Comparison of ENCODE assay signal across 21 cellular contexts in the genomic region with DNA sequence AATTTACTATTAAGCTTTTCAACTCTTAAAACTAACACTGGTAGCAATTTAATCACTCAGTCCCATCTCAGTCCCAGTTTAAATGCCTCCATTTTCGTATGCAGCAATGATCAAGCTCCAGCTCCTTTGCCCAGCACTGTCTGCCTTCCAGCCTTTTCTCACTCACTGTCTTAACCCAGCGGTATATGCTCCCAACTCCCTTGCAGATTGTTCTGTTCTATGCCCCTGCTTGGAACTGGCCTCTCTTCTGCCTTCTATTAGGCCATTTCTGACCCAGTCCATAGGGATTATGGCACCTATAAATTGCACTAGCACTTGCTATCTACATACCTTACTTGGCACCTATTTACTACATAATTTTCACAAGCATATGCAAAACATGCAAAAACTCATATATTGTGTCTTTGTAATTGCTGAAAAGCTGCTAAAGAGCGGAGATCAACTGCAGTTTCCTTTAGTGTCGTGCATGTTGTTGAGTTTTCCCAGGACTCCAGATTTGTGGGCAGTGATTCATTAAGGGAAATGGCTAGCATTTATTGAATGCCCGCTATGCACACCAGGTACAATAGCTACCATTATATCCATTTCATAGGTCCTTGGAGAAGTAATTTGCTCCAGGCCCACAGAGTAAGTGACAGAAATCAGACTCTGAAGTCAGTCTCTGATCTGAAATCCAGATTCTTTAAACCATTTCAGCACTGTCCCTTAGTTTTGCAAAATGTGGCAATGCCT. TPM values are rescaled to one million over a fixed set of nuclear protein-coding genes. Genes with fewer than 3 reads are reported as not detected.
DNase-seq lines count a peak whose midpoint lies in the region; ATAC-seq lines count a peak whose summit lies in the region.
"Had no signal": no experiment of that assay in that cellular context is flagged by ENCODE, and none has a peak within 500 bp of the region (broad histone marks: within the 10 kb centered on the region; RNA-seq: fewer than 3 reads in every experiment).

No MANE protein-coding gene starts in this region.

- H3K36me3 ChIP-seq in trophoblast cell (ENCODE audit: control insufficient read depth in 1 of 2, insufficient read depth in 2 of 2, low read length in 2 of 2), result peaks cover 12 to 16% of the 10 kb centered on the region in 2 experiments

- H4K91ac ChIP-seq in trophoblast cell (ENCODE audit: low read depth, low read length), result no peak overlapping the region

- no peak overlapping the region for H3K14ac ChIP-seq in trophoblast cell (ENCODE audit: low read length)

- no peaks in the 10 kb centered on the region for H3K79me2 ChIP-seq in trophoblast cell (ENCODE audit: control insufficient read depth, insufficient read depth, low read length, poor library complexity)

- H3K4me1 Mint-ChIP-seq in activated naive CD4-positive, alpha-beta T cell treated with anti-CD3 and anti-CD28 coated beads, Interleukin-2, amount 10 ng/mL, durations not matched to agents 7 days and 5 days, result no peaks in the 10 kb centered on the region
- peaks cover 54 to 64% (median 63%) of the 10 kb centered on the region in 3 donors for H3K4me1 Mint-ChIP-seq in T-cell

- no peak overlapping the region for H3K4me3 ChIP-seq in trophoblast cell (ENCODE audit: low read depth, low read length)
- H3K4me3 ChIP-seq: suprapubic skin had no signal

- H3K27me3 Mint-ChIP-seq in activated naive CD4-positive, alpha-beta T cell treated with anti-CD3 and anti-CD28 coated beads, Interleukin-2, amount 10 ng/mL, durations not matched to agents 7 days and 5 days, result no peaks in the 10 kb centered on the region
- H3K27me3 Mint-ChIP-seq in T-cell, result no peaks in the 10 kb centered on the region

- H2AK5ac ChIP-seq in trophoblast cell (ENCODE audit: low read length), result no peak overlapping the region

- no peak overlapping the region for H2BK5ac ChIP-seq in trophoblast cell (ENCODE audit: low read depth, low read length, poor library complexity)

- no peak overlapping the region for H3K23ac ChIP-seq in trophoblast cell (ENCODE audit: low read length)

- H2BK12ac ChIP-seq in trophoblast cell (ENCODE audit: low read length), result no peak overlapping the region

- H4K12ac ChIP-seq in trophoblast cell (ENCODE audit: low read depth, low read length), result no peak overlapping the region

- no peak overlapping the region for H3K4me3 Mint-ChIP-seq in activated naive CD4-positive, alpha-beta T cell treated with anti-CD3 and anti-CD28 coated beads, Interleukin-2, amount 10 ng/mL, durations not matched to agents 7 days and 5 days
- H3K4me3 Mint-ChIP-seq in T-cell, result no peak overlapping the region

- H3K9me3 ChIP-seq in trophoblast cell (ENCODE audit: insufficient read depth, low read depth, low read length), result peaks cover 1% of the 10 kb centered on the region
- H3K9me3 ChIP-seq: SK-N-SH, suprapubic skin had no signal

- no peak overlapping the region for H3K18ac ChIP-seq in trophoblast cell (ENCODE audit: low read length)

- H3K79me1 ChIP-seq in trophoblast cell (ENCODE audit: low read length), result no peaks in the 10 kb centered on the region

- H3K4ac ChIP-seq in trophoblast cell (ENCODE audit: low read depth, low read length), result no peak overlapping the region

- WGBS in trophoblast cell (ENCODE audit: extremely low coverage, insufficient coverage, insufficient read length), result no CpG with 5 or more reads among the region's 5 CpGs

- no peak for DNase-seq in activated naive CD4-positive, alpha-beta T cell treated with anti-CD3 and anti-CD28 coated beads, Interleukin-2, amount 10 ng/mL, durations not matched to agents 7 days and 5 days
- no peak for DNase-seq in activated naive CD4-positive, alpha-beta T cell (lab: John Stamatoyannopoulos, UW)
- DNase-seq in T-cell, result no peak
- DNase-seq in dermis blood vessel endothelial cell, result peak; percentile 45
- DNase-seq in trophoblast cell, result peak; percentile 40 to 65
- DNase-seq in NCI-H69 (lab: John Stamatoyannopoulos, UW), result no peak
- DNase-seq: activated CD4-positive, alpha-beta T cell treated with anti-CD3 and anti-CD28 coated beads for 1 hour; C1 segment of cervical spinal cord; erythroblast; kidney glomerular epithelial cell; NCI-H1092; NCI-H2081; NK-92 treated with Interleukin-12 subunit alpha and Interleukin-12 subunit beta, amount 100 ng/mL, for 24 hours; SK-N-SH; T1000 had no signal

- no peak overlapping the region for H3K27ac ChIP-seq in trophoblast cell (ENCODE audit: low read depth, low read length)
- H3K27ac ChIP-seq: suprapubic skin had no signal

- no peaks in the 10 kb centered on the region for H3K27me3 ChIP-seq in trophoblast cell (ENCODE audit: insufficient read depth, low read length)
- H3K27me3 ChIP-seq: suprapubic skin had no signal

- no peak overlapping the region for H2BK120ac ChIP-seq in trophoblast cell (ENCODE audit: insufficient read depth, low read length, poor library complexity)

- POLR2A ChIA-PET in T-cell (lab: Charles Lee), result interaction anchor here in 1 of 2 donors (0.5 kb wide), 1 partner anchor 22 kb away, joined by 3 read pairs; no protein-coding TSS in a partner anchor

- H4K8ac ChIP-seq in trophoblast cell (ENCODE audit: low read depth, low read length), result no peak overlapping the region

- ATAC-seq in T-cell (replicated peaks in 1 of 4), result no peak
- no peak for ATAC-seq in HG03025 (IDR thresholded peaks at IDR 0.05; ENCODE audit: low FRiP score, unreplicated experiment)
- ATAC-seq in HG03378 (IDR thresholded peaks at IDR 0.05; ENCODE audit: unreplicated experiment), result no peak

- peak overlapping the region; percentile 67 for H3K27ac Mint-ChIP-seq in activated naive CD4-positive, alpha-beta T cell treated with anti-CD3 and anti-CD28 coated beads, Interleukin-2, amount 10 ng/mL, durations not matched to agents 7 days and 5 days
- peak overlapping the region; percentile 50 to 67 for H3K27ac Mint-ChIP-seq in T-cell

- H2AFZ ChIP-seq in trophoblast cell (ENCODE audit: insufficient read depth, low read length, poor library complexity), result no peak overlapping the region

- no peak overlapping the region for H3K4me2 ChIP-seq in trophoblast cell (ENCODE audit: low read length)
- H3K4me2 ChIP-seq: SK-N-SH had no signal

- no peaks in the 10 kb centered on the region for H3K9me3 Mint-ChIP-seq in activated naive CD4-positive, alpha-beta T cell treated with anti-CD3 and anti-CD28 coated beads, Interleukin-2, amount 10 ng/mL, durations not matched to agents 7 days and 5 days
- no peaks in the 10 kb centered on the region for H3K9me3 Mint-ChIP-seq in T-cell

- H3K36me3 Mint-ChIP-seq in activated naive CD4-positive, alpha-beta T cell treated with anti-CD3 and anti-CD28 coated beads, Interleukin-2, amount 10 ng/mL, durations not matched to agents 7 days and 5 days, result peaks cover 66% of the 10 kb centered on the region
- peaks cover 52% of the 10 kb centered on the region for H3K36me3 Mint-ChIP-seq in T-cell

- H3K9ac ChIP-seq in trophoblast cell (ENCODE audit: low read length), result no peak overlapping the region
- H3K9ac ChIP-seq: SK-N-SH had no signal

- H3K4me1 ChIP-seq in trophoblast cell (ENCODE audit: control insufficient read depth in 1 of 2, insufficient read depth in 2 of 2, low read length in 2 of 2), result no peaks in the 10 kb centered on the region
- H3K4me1 ChIP-seq: suprapubic skin had no signal

- CTCF ChIA-PET in activated naive CD4-positive, alpha-beta T cell treated with anti-CD3 and anti-CD28 coated beads, Interleukin-2, amount 10 ng/mL, durations not matched to agents 7 days and 5 days (lab: Charles Lee), result interaction anchor here (1.2 kb wide), 1 partner anchor 10 kb away, joined by 3 read pairs; no protein-coding TSS in a partner anchor
- CTCF ChIA-PET in T-cell (lab: Charles Lee), result interaction anchor here (0.8 to 2.1 kb wide), 3 partner anchors 11 to 16 kb away, joined by 3 to 8 read pairs (median 7); no protein-coding TSS in a partner anchor

RNA-seq across cellular contexts. Expression of gene CRBN, which starts 24.4 kb away (rescaled TPM):
- total RNA-seq in T-cell (100 to 1,000 TPM; 104 to 150 (median 117) TPM), dermis blood vessel endothelial cell (127 and 245 TPM in 2 replicates)
- polyA plus RNA-seq in trophoblast cell (2013), result 20.4 and 20.7 TPM in 2 replicates

RNA-seq across cellular contexts. Expression of gene TRNT1, which starts 28.3 kb away (rescaled TPM):
- total RNA-seq in T-cell (10 to 100 TPM; 28.6 to 38.9 (median 37.5) TPM), dermis blood vessel endothelial cell (27.6 and 29.1 TPM in 2 replicates)
- 12.3 and 14.1 TPM in 2 replicates for polyA plus RNA-seq in trophoblast cell (2013)

RNA-seq across cellular contexts. Expression of gene IL5RA, which starts 44.9 kb away (rescaled TPM):
- total RNA-seq in T-cell (1 to 10 TPM in 2 of 5 donors, under 1 TPM in 3; 0.43 to 5.0 (median 0.73) TPM), dermis blood vessel endothelial cell (not detected in 2 replicates)
- 0.01 and 0.04 TPM in 2 replicates for polyA plus RNA-seq in trophoblast cell (2013)
- total RNA-seq: dermis microvascular lymphatic vessel endothelial cell, mesenteric fat pad, NCI-H460 had no signal
- polyA plus RNA-seq: SK-N-SH had no signal

Comparison
In these comparisons a context has a peak if more than half of its experiments do, and no peak if none do; other contexts are left out.
1. DNase-seq: peak in dermis blood vessel endothelial cell (single experiment) and trophoblast cell (2 of 2); none in activated naive CD4-positive, alpha-beta T cell treated with anti-CD3 and anti-CD28 coated beads, Interleukin-2, amount 10 ng/mL, durations not matched to agents 7 days and 5 days (single experiment), activated naive CD4-positive, alpha-beta T cell (0 of 4), T-cell (0 of 34) and NCI-H69 (single experiment).